ENCODE assay signal across 8 cellular contexts in the genomic region with DNA sequence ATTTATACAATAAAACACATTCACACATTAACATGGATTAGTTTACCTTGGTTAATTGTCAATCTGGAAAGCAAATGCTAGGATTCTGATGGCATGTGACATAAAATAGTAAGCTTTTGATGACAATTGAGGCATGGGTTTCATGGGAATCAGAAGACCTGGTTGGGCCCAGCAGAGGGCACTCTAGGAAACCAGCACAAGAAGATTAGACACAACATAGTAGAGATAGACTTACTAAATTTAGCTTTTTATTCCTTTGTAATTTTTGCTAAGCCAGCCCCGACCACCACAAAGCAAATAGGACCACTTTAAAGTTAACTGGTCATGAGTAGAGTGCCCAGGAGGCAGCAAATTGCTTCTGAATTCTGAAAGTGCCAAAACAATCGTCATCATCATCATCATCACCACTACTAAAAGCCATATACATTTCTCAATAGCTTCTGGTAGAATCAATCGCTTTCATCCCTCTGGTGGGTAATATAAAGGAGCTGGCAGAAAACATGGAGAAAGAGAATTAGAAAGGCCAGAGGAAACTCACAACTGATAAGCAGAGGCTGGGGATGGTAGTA.
DNase-seq lines count a peak whose midpoint lies in the region; ATAC-seq and TF ChIP-seq lines count a peak whose summit lies in the region.

No MANE protein-coding gene starts in this region.

- DNase-seq in A673 (ENCODE audit: low spot score) (peak; percentile 50), fibroblast of mammary gland (ENCODE audit: low read depth) (peak; percentile 71), psoas muscle (no peak), HuH-7 (ENCODE audit: low spot score) (no peak)
- DNase-seq in activated CD4-positive, alpha-beta T cell treated with anti-CD3 and anti-CD28 coated beads for 4 hours, result peak; percentile 17 to 21

- no peaks in the 10 kb centered on the region for H3K36me3 ChIP-seq in A673 (ENCODE audit: insufficient read depth, low read length, poor library complexity, severe bottlenecking)
- H3K36me3 ChIP-seq in psoas muscle (ENCODE audit: insufficient read depth in 1 of 2, low read depth in 1 of 2), result no peaks in the 10 kb centered on the region

- TF ChIP-seq CTCF in A673 (conservative IDR thresholded peaks at IDR 0.05; ENCODE audit: low read depth, low read length), result peak; percentile 68
- peak; percentile 55 for TF ChIP-seq CTCF in fibroblast of mammary gland (conservative IDR thresholded peaks at IDR 0.05; ENCODE audit: control insufficient read depth, insufficient read depth, low read depth, low read length)
- peak; percentile 30 for TF ChIP-seq CTCF in psoas muscle (IDR thresholded peaks at IDR 0.05)

- 85 to 93% (median 86%) methylated on average over 3 of the region's 3 CpGs for WGBS in psoas muscle, 3 donors

- intact Hi-C loops in A673 (cut with micrococcal nuclease; ENCODE audit: unreplicated experiment) (no loop called here), psoas muscle (cut with DNase I) (loop anchor here (5.0 to 10.0 kb wide), 4 partner anchors 115 to 355 kb away; no protein-coding TSS in a partner anchor)

- H3K4me1 ChIP-seq in A673 (ENCODE audit: insufficient read depth, low read length, poor library complexity, severe bottlenecking) (no peaks in the 10 kb centered on the region), psoas muscle (no peaks in the 10 kb centered on the region)

- H3K4me3 ChIP-seq in A673 (ENCODE audit: low read depth, low read length, poor library complexity, severe bottlenecking) (no peak overlapping the region), fibroblast of mammary gland (ENCODE audit: control insufficient read depth, low read depth, low read length) (no peak overlapping the region), psoas muscle (no peak overlapping the region)

- ATAC-seq in GM18502 (IDR thresholded peaks at IDR 0.05; ENCODE audit: poor library complexity, unreplicated experiment) (peak; percentile 49), psoas muscle (peak in 3 of 4 donors; percentile 51 to 68 (median 68)), HG03521 (IDR thresholded peaks at IDR 0.05; ENCODE audit: unreplicated experiment) (no peak), GM18873 (IDR thresholded peaks at IDR 0.05; ENCODE audit: low FRiP score, unreplicated experiment) (no peak)

- BruUV-seq in A673 (replicated peaks; lab: Mats Ljungman, UMichigan), result no TSS peak

- CTCF ChIA-PET in A673 (lab: Charles Lee), result interaction anchor here (1.5 to 1.6 kb wide), 2 partner anchors 166 to 200 kb away, joined by 6 to 8 read pairs; no protein-coding TSS in a partner anchor

- POLR2A ChIA-PET in A673 (lab: Charles Lee; ENCODE audit: low non-redundant PET), result no interaction called here

- H3K9me3 ChIP-seq in A673 (ENCODE audit: low read depth, low read length, poor library complexity, severe bottlenecking), result no peaks in the 10 kb centered on the region
- H3K9me3 ChIP-seq in psoas muscle, result no peaks in the 10 kb centered on the region

- H3K27me3 ChIP-seq in A673 (replicated peaks; ENCODE audit: insufficient read depth, low read depth, low read length, poor library complexity) (no peaks in the 10 kb centered on the region), psoas muscle (ENCODE audit: insufficient read depth in 3 of 3, low read length in 2 of 3) (no peaks in the 10 kb centered on the region)

- H3K27ac ChIP-seq in A673 (ENCODE audit: low read depth, low read length, poor library complexity, severe bottlenecking) (no peak overlapping the region), psoas muscle (peak overlapping the region; percentile 31)

Comparison
In these comparisons a context has a peak if more than half of its experiments do, and no peak if none do; other contexts are left out.
1. DNase-seq: peak in A673 (single experiment), activated CD4-positive, alpha-beta T cell treated with anti-CD3 and anti-CD28 coated beads for 4 hours (2 of 2) and fibroblast of mammary gland (single experiment); none in psoas muscle (0 of 2) and HuH-7 (single experiment).
2. ATAC-seq: peak in GM18502 (single experiment) and psoas muscle (3 of 4); none in HG03521 (single experiment) and GM18873 (single experiment).
3. Peak in every context shown above with its lines, with median percentiles within 50 percentile points of each other: CTCF ChIP-seq.